8 cellular contexts compared by ENCODE assay signal in the genomic region with DNA sequence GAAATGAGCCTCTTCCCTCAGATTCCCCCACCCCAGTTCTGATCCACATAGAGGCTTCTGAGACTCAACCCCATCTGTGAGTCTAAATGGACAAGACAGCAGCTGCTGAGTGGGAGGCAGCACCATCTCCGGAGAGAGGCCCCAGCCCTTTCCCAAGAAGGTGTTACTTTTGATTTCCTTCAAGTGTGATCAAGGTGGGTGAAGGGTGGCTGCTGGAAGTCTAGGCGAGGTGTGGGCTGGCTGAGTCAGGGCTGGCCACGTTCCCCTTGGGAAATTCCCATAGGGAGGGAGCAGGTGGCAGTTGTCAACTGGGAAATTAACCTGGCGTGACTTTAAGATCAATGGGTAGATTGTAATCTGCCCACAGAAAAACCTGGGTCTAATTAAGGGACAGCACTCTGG.
DNase-seq lines count a peak whose midpoint lies in the region; ATAC-seq and TF ChIP-seq lines count a peak whose summit lies in the region.

No MANE protein-coding gene starts in this region.

- no peak overlapping the region for H3K4me3 Mint-ChIP-seq in activated CD4-positive, alpha-beta T cell treated with anti-CD3 and anti-CD28 coated beads, Interleukin-2, amount 10 ng/mL, durations not matched to agents 7 days and 5 days

- H3K4me3 ChIP-seq in coronary artery = no peak overlapping the region
- H3K4me3 ChIP-seq in WERI-Rb-1 (ENCODE audit: low read depth, low read length) = no peak overlapping the region

- H3K9me3 Mint-ChIP-seq in activated CD4-positive, alpha-beta T cell treated with anti-CD3 and anti-CD28 coated beads, Interleukin-2, amount 10 ng/mL, durations not matched to agents 7 days and 5 days = no peaks in the 10 kb centered on the region

- no peaks in the 10 kb centered on the region for H3K36me3 ChIP-seq in WERI-Rb-1

- TF ChIP-seq CTCF in coronary artery (IDR thresholded peaks at IDR 0.05) (no peak), WERI-Rb-1 (IDR thresholded peaks at IDR 0.05; ENCODE audit: low read depth, low read length) (no peak)

- DNase-seq in stimulated activated naive CD4-positive, alpha-beta T cell treated with Interleukin-2 at 50 U/mL for 16 hours (lab: John Stamatoyannopoulos, UW) = peak; percentile 75
- DNase-seq in stimulated activated naive CD4-positive, alpha-beta T cell (lab: John Stamatoyannopoulos, UW) = no peak
- DNase-seq in activated CD4-positive, alpha-beta T cell treated with anti-CD3 and anti-CD28 coated beads, Interleukin-2, amount 10 ng/mL, durations not matched to agents 7 days and 5 days = peak; percentile 19
- DNase-seq in kidney glomerular epithelial cell (lab: John Stamatoyannopoulos, UW) = peak; percentile 26
- DNase-seq in erythroblast (lab: John Stamatoyannopoulos, UW) = no peak
- DNase-seq in coronary artery (ENCODE audit: low spot score) = no peak
- no peak for DNase-seq in WERI-Rb-1

- no peaks in the 10 kb centered on the region for H3K27me3 ChIP-seq in WERI-Rb-1 (ENCODE audit: insufficient read depth, low read depth, severe bottlenecking)

- H3K27ac Mint-ChIP-seq in activated CD4-positive, alpha-beta T cell treated with anti-CD3 and anti-CD28 coated beads, Interleukin-2, amount 10 ng/mL, durations not matched to agents 7 days and 5 days = peak overlapping the region; percentile 48

- H3K4me1 Mint-ChIP-seq in activated CD4-positive, alpha-beta T cell treated with anti-CD3 and anti-CD28 coated beads, Interleukin-2, amount 10 ng/mL, durations not matched to agents 7 days and 5 days = peaks cover 33% of the 10 kb centered on the region

- TF ChIP-seq POLR2A in erythroblast (IDR thresholded peaks at IDR 0.05; ENCODE audit: low read length) = no peak

- H3K27me3 Mint-ChIP-seq in activated CD4-positive, alpha-beta T cell treated with anti-CD3 and anti-CD28 coated beads, Interleukin-2, amount 10 ng/mL, durations not matched to agents 7 days and 5 days = no peaks in the 10 kb centered on the region

- H3K27ac ChIP-seq in coronary artery (no peak overlapping the region), WERI-Rb-1 (no peak overlapping the region)

- no peak for ATAC-seq in HG03457 (IDR thresholded peaks at IDR 0.05; ENCODE audit: unreplicated experiment)

- POLR2A ChIA-PET in activated CD4-positive, alpha-beta T cell treated with anti-CD3 and anti-CD28 coated beads, Interleukin-2, amount 10 ng/mL, durations not matched to agents 7 days and 5 days (lab: Charles Lee) = no interaction called here

- H3K9me3 ChIP-seq in WERI-Rb-1 (ENCODE audit: severe bottlenecking) = no peaks in the 10 kb centered on the region

- H3K36me3 Mint-ChIP-seq in activated CD4-positive, alpha-beta T cell treated with anti-CD3 and anti-CD28 coated beads, Interleukin-2, amount 10 ng/mL, durations not matched to agents 7 days and 5 days (ENCODE audit: low read depth) = peaks cover 5% of the 10 kb centered on the region

- CTCF ChIA-PET in activated CD4-positive, alpha-beta T cell treated with anti-CD3 and anti-CD28 coated beads, Interleukin-2, amount 10 ng/mL, durations not matched to agents 7 days and 5 days (lab: Charles Lee) = no interaction called here

Comparison
In these comparisons a context has a peak if more than half of its experiments do, and no peak if none do; other contexts are left out.
1. DNase-seq: peak in stimulated activated naive CD4-positive, alpha-beta T cell treated with Interleukin-2 at 50 U/mL for 16 hours (single experiment), activated CD4-positive, alpha-beta T cell treated with anti-CD3 and anti-CD28 coated beads, Interleukin-2, amount 10 ng/mL, durations not matched to agents 7 days and 5 days (single experiment) and kidney glomerular epithelial cell (single experiment); none in stimulated activated naive CD4-positive, alpha-beta T cell (0 of 6), erythroblast (0 of 2), coronary artery (single experiment) and WERI-Rb-1 (single experiment).